Comparison of ENCODE assay signal across 1 cellular context in genomic region chr11:120655589-120655988, GRCh38.
A peak's percentile ranks its signal among the peaks of the same experiment; 100 is the strongest.
TF ChIP-seq lines count a peak whose summit lies in the region.

No MANE protein-coding gene starts in this region.

TF ChIP-seq in GM12878, 131 proteins besides CTCF, POLR2A, EP300 and RAD21 (continued from another document):
- TF ChIP-seq RELB (IDR thresholded peaks at IDR 0.05; ENCODE audit: low read depth) (0 out of 2 replicates have a peak, but pooled peaks have one; percentile 49), HDAC2 (IDR thresholded peaks at IDR 0.05) (no peak), MYB (IDR thresholded peaks at IDR 0.05; ENCODE audit: borderline replicate concordance, low read depth, low read length) (no peak), SPI1 (IDR thresholded peaks at IDR 0.05; ENCODE audit: borderline replicate concordance, insufficient read depth, low read depth, low read length) (peak; percentile 73; the same call in 1 of the 2 replicates), CREB1 (IDR thresholded peaks at IDR 0.05; ENCODE audit: low read depth) (no peak), MTA2 (IDR thresholded peaks at IDR 0.05; ENCODE audit: low read depth) (peak; percentile 72; the same call in 1 of the 2 replicates), HDGF (IDR thresholded peaks at IDR 0.05) (0 out of 2 replicates have a peak, but pooled peaks have one; percentile 39), ZNF687 (IDR thresholded peaks at IDR 0.05) (no peak), IKZF1 (conservative IDR thresholded peaks at IDR 0.05) (peak; percentile 71), MEF2B (IDR thresholded peaks at IDR 0.05; ENCODE audit: partially characterized antibody, poor library complexity, severe bottlenecking) (peak; percentile 42), NBN (IDR thresholded peaks at IDR 0.05) (peak; percentile 53; the same call in 1 of the 2 replicates), PAX5 (IDR thresholded peaks at IDR 0.05; ENCODE audit: borderline replicate concordance, low read depth, low read length) (0 out of 2 replicates have a peak, but pooled peaks have one; percentile 7), RELA (IDR thresholded peaks at IDR 0.05; ENCODE audit: borderline replicate concordance, partially characterized antibody) (no peak), RAD51 (IDR thresholded peaks at IDR 0.05) (no peak)
- TF ChIP-seq, protein P1, sequence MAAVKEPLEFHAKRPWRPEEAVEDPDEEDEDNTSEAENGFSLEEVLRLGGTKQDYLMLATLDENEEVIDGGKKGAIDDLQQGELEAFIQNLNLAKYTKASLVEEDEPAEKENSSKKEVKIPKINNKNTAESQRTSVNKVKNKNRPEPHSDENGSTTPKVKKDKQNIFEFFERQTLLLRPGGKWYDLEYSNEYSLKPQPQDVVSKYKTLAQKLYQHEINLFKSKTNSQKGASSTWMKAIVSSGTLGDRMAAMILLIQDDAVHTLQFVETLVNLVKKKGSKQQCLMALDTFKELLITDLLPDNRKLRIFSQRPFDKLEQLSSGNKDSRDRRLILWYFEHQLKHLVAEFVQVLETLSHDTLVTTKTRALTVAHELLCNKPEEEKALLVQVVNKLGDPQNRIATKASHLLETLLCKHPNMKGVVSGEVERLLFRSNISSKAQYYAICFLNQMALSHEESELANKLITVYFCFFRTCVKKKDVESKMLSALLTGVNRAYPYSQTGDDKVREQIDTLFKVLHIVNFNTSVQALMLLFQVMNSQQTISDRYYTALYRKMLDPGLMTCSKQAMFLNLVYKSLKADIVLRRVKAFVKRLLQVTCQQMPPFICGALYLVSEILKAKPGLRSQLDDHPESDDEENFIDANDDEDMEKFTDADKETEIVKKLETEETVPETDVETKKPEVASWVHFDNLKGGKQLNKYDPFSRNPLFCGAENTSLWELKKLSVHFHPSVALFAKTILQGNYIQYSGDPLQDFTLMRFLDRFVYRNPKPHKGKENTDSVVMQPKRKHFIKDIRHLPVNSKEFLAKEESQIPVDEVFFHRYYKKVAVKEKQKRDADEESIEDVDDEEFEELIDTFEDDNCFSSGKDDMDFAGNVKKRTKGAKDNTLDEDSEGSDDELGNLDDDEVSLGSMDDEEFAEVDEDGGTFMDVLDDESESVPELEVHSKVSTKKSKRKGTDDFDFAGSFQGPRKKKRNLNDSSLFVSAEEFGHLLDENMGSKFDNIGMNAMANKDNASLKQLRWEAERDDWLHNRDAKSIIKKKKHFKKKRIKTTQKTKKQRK (IDR thresholded peaks at IDR 0.05; ENCODE audit: low read depth, low read length), result no peak
- TF ChIP-seq, protein P2, sequence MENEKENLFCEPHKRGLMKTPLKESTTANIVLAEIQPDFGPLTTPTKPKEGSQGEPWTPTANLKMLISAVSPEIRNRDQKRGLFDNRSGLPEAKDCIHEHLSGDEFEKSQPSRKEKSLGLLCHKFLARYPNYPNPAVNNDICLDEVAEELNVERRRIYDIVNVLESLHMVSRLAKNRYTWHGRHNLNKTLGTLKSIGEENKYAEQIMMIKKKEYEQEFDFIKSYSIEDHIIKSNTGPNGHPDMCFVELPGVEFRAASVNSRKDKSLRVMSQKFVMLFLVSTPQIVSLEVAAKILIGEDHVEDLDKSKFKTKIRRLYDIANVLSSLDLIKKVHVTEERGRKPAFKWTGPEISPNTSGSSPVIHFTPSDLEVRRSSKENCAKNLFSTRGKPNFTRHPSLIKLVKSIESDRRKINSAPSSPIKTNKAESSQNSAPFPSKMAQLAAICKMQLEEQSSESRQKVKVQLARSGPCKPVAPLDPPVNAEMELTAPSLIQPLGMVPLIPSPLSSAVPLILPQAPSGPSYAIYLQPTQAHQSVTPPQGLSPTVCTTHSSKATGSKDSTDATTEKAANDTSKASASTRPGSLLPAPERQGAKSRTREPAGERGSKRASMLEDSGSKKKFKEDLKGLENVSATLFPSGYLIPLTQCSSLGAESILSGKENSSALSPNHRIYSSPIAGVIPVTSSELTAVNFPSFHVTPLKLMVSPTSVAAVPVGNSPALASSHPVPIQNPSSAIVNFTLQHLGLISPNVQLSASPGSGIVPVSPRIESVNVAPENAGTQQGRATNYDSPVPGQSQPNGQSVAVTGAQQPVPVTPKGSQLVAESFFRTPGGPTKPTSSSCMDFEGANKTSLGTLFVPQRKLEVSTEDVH (IDR thresholded peaks at IDR 0.05; ENCODE audit: low read depth, partially characterized antibody), result no peak
- TF ChIP-seq, protein P3, sequence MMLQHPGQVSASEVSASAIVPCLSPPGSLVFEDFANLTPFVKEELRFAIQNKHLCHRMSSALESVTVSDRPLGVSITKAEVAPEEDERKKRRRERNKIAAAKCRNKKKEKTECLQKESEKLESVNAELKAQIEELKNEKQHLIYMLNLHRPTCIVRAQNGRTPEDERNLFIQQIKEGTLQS (IDR thresholded peaks at IDR 0.05; ENCODE audit: borderline replicate concordance, extremely low read depth, low read depth, low read length), result no peak
